Comparison of ENCODE assay signal across 1 cellular context in genomic region chr12:32444895-32445294, GRCh38.
A peak's percentile ranks its signal among the peaks of the same experiment; 100 is the strongest.
TF ChIP-seq lines count a peak whose summit lies in the region.

No MANE protein-coding gene starts in this region.

TF ChIP-seq in HepG2, 621 proteins besides CTCF, POLR2A, EP300 and RAD21 (continued from another document and continues in another):
- TF ChIP-seq ZBTB40 (IDR thresholded peaks at IDR 0.05) (no peak), ZBTB40 (CRISPR knock-in tag; IDR thresholded peaks at IDR 0.05) (no peak), MAZ (IDR thresholded peaks at IDR 0.05; ENCODE audit: borderline replicate concordance, low read depth, low read length) (no peak), MAZ (CRISPR knock-in tag; IDR thresholded peaks at IDR 0.05; ENCODE audit: low read depth) (no peak), RFX1 (IDR thresholded peaks at IDR 0.05) (no peak), ARNTL (CRISPR knock-in tag; IDR thresholded peaks at IDR 0.05) (no peak), MTF2 (CRISPR knock-in tag; IDR thresholded peaks at IDR 0.05; ENCODE audit: borderline replicate concordance) (no peak), ZNF772 (CRISPR knock-in tag; IDR thresholded peaks at IDR 0.05) (no peak), ZNF556 (CRISPR knock-in tag; IDR thresholded peaks at IDR 0.05; ENCODE audit: borderline replicate concordance) (no peak), TEAD3 (CRISPR knock-in tag; optimal IDR thresholded peaks at IDR 0.05; ENCODE audit: borderline replicate concordance) (peak; percentile 81), ZNF619 (CRISPR knock-in tag; IDR thresholded peaks at IDR 0.05) (no peak), CBX2 (IDR thresholded peaks at IDR 0.05; ENCODE audit: low read depth, low read length) (no peak), CBX2 (CRISPR knock-in tag; IDR thresholded peaks at IDR 0.05; ENCODE audit: low read depth) (no peak), ZEB1 (IDR thresholded peaks at IDR 0.05; ENCODE audit: insufficient replicate concordance, low read depth) (no peak), RORA (CRISPR knock-in tag; IDR thresholded peaks at IDR 0.05) (no peak), NKX3-1 (CRISPR knock-in tag; IDR thresholded peaks at IDR 0.05) (no peak), ZIK1 (CRISPR knock-in tag; IDR thresholded peaks at IDR 0.05; ENCODE audit: borderline replicate concordance, low read depth) (no peak), SMYD3 (CRISPR knock-in tag; IDR thresholded peaks at IDR 0.05) (no peak), ZGPAT (CRISPR knock-in tag; IDR thresholded peaks at IDR 0.05) (no peak), ZNF773 (CRISPR knock-in tag; IDR thresholded peaks at IDR 0.05; ENCODE audit: borderline replicate concordance) (no peak), DZIP1 (CRISPR knock-in tag; IDR thresholded peaks at IDR 0.05) (no peak), ZNF362 (CRISPR knock-in tag; IDR thresholded peaks at IDR 0.05; ENCODE audit: borderline replicate concordance) (no peak), AHDC1 (CRISPR knock-in tag; IDR thresholded peaks at IDR 0.05; ENCODE audit: borderline replicate concordance) (no peak), HNF4A (CRISPR knock-in tag; IDR thresholded peaks at IDR 0.05) (peak; percentile 57), ZNF75D (CRISPR knock-in tag; IDR thresholded peaks at IDR 0.05; ENCODE audit: borderline replicate concordance) (no peak), ZNF276 (CRISPR knock-in tag; IDR thresholded peaks at IDR 0.05; ENCODE audit: low read depth) (no peak), IRF9 (CRISPR knock-in tag; IDR thresholded peaks at IDR 0.05; ENCODE audit: borderline replicate concordance) (no peak), SRSF9 (IDR thresholded peaks at IDR 0.05; ENCODE audit: borderline replicate concordance, insufficient read depth, low read depth, low read length, poor library complexity, severe bottlenecking) (no peak), ZNF740 (CRISPR knock-in tag; IDR thresholded peaks at IDR 0.05) (no peak), ZNF878 (CRISPR knock-in tag; IDR thresholded peaks at IDR 0.05) (no peak), CBX1 (IDR thresholded peaks at IDR 0.05; ENCODE audit: low read depth) (no peak), FOXA3 (CRISPR knock-in tag; IDR thresholded peaks at IDR 0.05) (0 out of 2 replicates have a peak, but pooled peaks have one; percentile 19), HDAC6 (IDR thresholded peaks at IDR 0.05; ENCODE audit: low read depth, low read length) (no peak), MEIS1 (CRISPR knock-in tag; IDR thresholded peaks at IDR 0.05; ENCODE audit: borderline replicate concordance) (no peak), ZNF44 (CRISPR knock-in tag; IDR thresholded peaks at IDR 0.05) (no peak), SMARCE1 (IDR thresholded peaks at IDR 0.05; ENCODE audit: borderline replicate concordance) (no peak), ZFP62 (CRISPR knock-in tag; IDR thresholded peaks at IDR 0.05) (no peak), FOSL2 (CRISPR knock-in tag; IDR thresholded peaks at IDR 0.05) (peak; percentile 73), ZFP1 (CRISPR knock-in tag; IDR thresholded peaks at IDR 0.05) (no peak)
